In genomic region chr2:132009874-132010521, GRCh38 we compare ENCODE assay signal across 10 cellular contexts.
A peak's percentile ranks its signal among the peaks of the same experiment; 100 is the strongest.
DNase-seq lines count a peak whose midpoint lies in the region; ATAC-seq and TF ChIP-seq lines count a peak whose summit lies in the region.
"Had no signal": no experiment of that assay in that cellular context is flagged by ENCODE, and none has a peak within 500 bp of the region (broad histone marks: within the 10 kb centered on the region; RNA-seq: fewer than 3 reads in every experiment).

No MANE protein-coding gene starts in this region.

- H3K27ac ChIP-seq in heart left ventricle = no peak overlapping the region

- H3K36me3 ChIP-seq in heart left ventricle = no peaks in the 10 kb centered on the region

- H3K9me3 Mint-ChIP-seq in type B pancreatic cell = no peaks in the 10 kb centered on the region
- H3K9me3 Mint-ChIP-seq in T-helper 2 cell treated with Interferon-gamma antibody and Interleukin-4, amounts not matched to agents 5 μg/mL and 100 μg/mL, for 36 hours = no peaks in the 10 kb centered on the region

- in situ Hi-C loops in astrocyte of the spinal cord (cut with HindIII; ENCODE audit: low sequenced_read_pairs) = no loop called here

- peaks cover 7 to 29% (median 10%) of the 10 kb centered on the region in 9 donors for H3K27me3 ChIP-seq in heart left ventricle

- peaks cover 0 to 7% (median 0%) of the 10 kb centered on the region in 12 donors for H3K4me1 ChIP-seq in heart left ventricle

- H3K36me3 Mint-ChIP-seq in type B pancreatic cell = no peaks in the 10 kb centered on the region
- peaks cover 1% of the 10 kb centered on the region for H3K36me3 Mint-ChIP-seq in T-helper 2 cell treated with Interferon-gamma antibody and Interleukin-4, amounts not matched to agents 5 μg/mL and 100 μg/mL, for 36 hours (ENCODE audit: low read depth)
- H3K36me3 Mint-ChIP-seq: CD4-positive, CD25-positive, alpha-beta regulatory T cell had no signal

- DNase-seq in heart left ventricle = peak in 1 of 5 donors; percentile 44
- DNase-seq in Right ventricle myocardium superior = no peak
- peak; percentile 6 for DNase-seq in astrocyte of the spinal cord (ENCODE audit: low read depth, low spot score)
- peak; percentile 37 for DNase-seq in kidney tubule cell (ENCODE audit: low spot score)
- no peak for DNase-seq in type B pancreatic cell (ENCODE audit: extremely low spot score, unreplicated experiment)
- DNase-seq in germinal center (ENCODE audit: low spot score) = no peak
- DNase-seq in T-helper 2 cell treated with Interferon-gamma antibody and Interleukin-4, amounts not matched to agents 5 μg/mL and 100 μg/mL, for 36 hours (ENCODE audit: low spot score) = no peak
- DNase-seq: CD4-positive, CD25-positive, alpha-beta regulatory T cell had no signal

- peak overlapping the region; percentile 85 for H3K4me3 Mint-ChIP-seq in type B pancreatic cell
- no peak overlapping the region for H3K4me3 Mint-ChIP-seq in T-helper 2 cell treated with Interferon-gamma antibody and Interleukin-4, amounts not matched to agents 5 μg/mL and 100 μg/mL, for 36 hours
- H3K4me3 Mint-ChIP-seq: activated T-cell treated with anti-CD3 and anti-CD28 coated beads, Interleukin-2, amount 50 U/mL, for 72 hours; CD4-positive, CD25-positive, alpha-beta regulatory T cell had no signal

- ATAC-seq in heart left ventricle (no peak), Right ventricle myocardium superior (ENCODE audit: poor library complexity) (no peak), HG03196 (IDR thresholded peaks at IDR 0.05; ENCODE audit: unreplicated experiment) (no peak)
- ATAC-seq: activated T-cell treated with anti-CD3 and anti-CD28 coated beads, Interleukin-2, amount 50 U/mL, for 72 hours had no signal

- no peaks in the 10 kb centered on the region for H3K4me1 Mint-ChIP-seq in type B pancreatic cell (ENCODE audit: unreplicated experiment)
- no peaks in the 10 kb centered on the region for H3K4me1 Mint-ChIP-seq in T-helper 2 cell treated with Interferon-gamma antibody and Interleukin-4, amounts not matched to agents 5 μg/mL and 100 μg/mL, for 36 hours (ENCODE audit: low read depth)

- peak overlapping the region in 10 of 12 donors; percentile 5 to 49 (median 30) for H3K4me3 ChIP-seq in heart left ventricle
- peak overlapping the region; percentile 43 for H3K4me3 ChIP-seq in astrocyte of the spinal cord (ENCODE audit: low read depth, low read length)

- 3 to 4% (median 3%) methylated on average over 56 of the region's 56 CpGs for WGBS in heart left ventricle, 4 donors

- TF ChIP-seq CTCF in heart left ventricle (IDR thresholded peaks at IDR 0.05) (no peak), astrocyte of the spinal cord (IDR thresholded peaks at IDR 0.05; ENCODE audit: low read depth, low read length) (no peak), type B pancreatic cell (conservative IDR thresholded peaks at IDR 0.05) (no peak)

- intact Hi-C loops in heart left ventricle (cut with DNase I) = no loop called here
- intact Hi-C loops in Right ventricle myocardium superior (cut with DNase I) = no loop called here

- peaks cover 0 to 3% (median 0%) of the 10 kb centered on the region in 12 donors for H3K9me3 ChIP-seq in heart left ventricle

- no peak overlapping the region for H3K27ac Mint-ChIP-seq in type B pancreatic cell
- H3K27ac Mint-ChIP-seq in T-helper 2 cell treated with Interferon-gamma antibody and Interleukin-4, amounts not matched to agents 5 μg/mL and 100 μg/mL, for 36 hours = no peak overlapping the region
- H3K27ac Mint-ChIP-seq: activated T-cell treated with anti-CD3 and anti-CD28 coated beads, Interleukin-2, amount 50 U/mL, for 72 hours; CD4-positive, CD25-positive, alpha-beta regulatory T cell had no signal

- TF ChIP-seq POLR2A in heart left ventricle (IDR thresholded peaks at IDR 0.05) = no peak

- H3K27me3 Mint-ChIP-seq in type B pancreatic cell = peaks cover 81% of the 10 kb centered on the region
- peaks cover 30% of the 10 kb centered on the region for H3K27me3 Mint-ChIP-seq in T-helper 2 cell treated with Interferon-gamma antibody and Interleukin-4, amounts not matched to agents 5 μg/mL and 100 μg/mL, for 36 hours (ENCODE audit: low read depth)

Comparison
In these comparisons a context has a peak if more than half of its experiments do, and no peak if none do; other contexts are left out.
1. DNase-seq: peak in astrocyte of the spinal cord (single experiment) and kidney tubule cell (single experiment); none in Right ventricle myocardium superior (single experiment), type B pancreatic cell (single experiment), germinal center (single experiment) and T-helper 2 cell treated with Interferon-gamma antibody and Interleukin-4, amounts not matched to agents 5 μg/mL and 100 μg/mL, for 36 hours (single experiment).